ENCODE assay signal across 1 cellular context in genomic region chr6:32007086-32007485, GRCh38. TPM values are rescaled to one million over a fixed set of nuclear protein-coding genes. Genes with fewer than 3 reads are reported as not detected.
"Had no signal": no experiment of that assay in that cellular context is flagged by ENCODE, and none has a peak within 500 bp of the region (broad histone marks: within the 10 kb centered on the region; RNA-seq: fewer than 3 reads in every experiment).

No MANE protein-coding gene starts in this region.

RNA-seq across cellular contexts. Expression of gene CYP21A2, which starts 31.1 kb away (rescaled TPM):
- total RNA-seq: SJSA1 had no signal
